ENCODE assay signal across 8 cellular contexts in genomic region chr15:68700395-68701123, GRCh38.
A peak's percentile ranks its signal among the peaks of the same experiment; 100 is the strongest.
DNase-seq lines count a peak whose midpoint lies in the region; ATAC-seq and TF ChIP-seq lines count a peak whose summit lies in the region.

No MANE protein-coding gene starts in this region.

- peak overlapping the region; percentile 78 for H3K4me2 ChIP-seq in osteoblast (ENCODE audit: insufficient read depth, low read length)

- no peaks in the 10 kb centered on the region for H3K36me3 ChIP-seq in osteoblast (ENCODE audit: insufficient read depth, low read length)

- no peak for ATAC-seq in GM18907 (IDR thresholded peaks at IDR 0.05; ENCODE audit: unreplicated experiment)

- no peaks in the 10 kb centered on the region for H4K20me1 ChIP-seq in osteoblast (ENCODE audit: insufficient read depth, low read length)

- H3K4me1 ChIP-seq in osteoblast (ENCODE audit: insufficient read depth, low read length) = peaks cover 14% of the 10 kb centered on the region

- H3K27me3 ChIP-seq in osteoblast (ENCODE audit: insufficient read depth, low read length) = no peaks in the 10 kb centered on the region

- TF ChIP-seq CTCF in fibroblast of the aortic adventitia (IDR thresholded peaks at IDR 0.05; ENCODE audit: insufficient read depth, low read length) (peak; percentile 13), osteoblast (IDR thresholded peaks at IDR 0.05; ENCODE audit: extremely low read depth, low read depth, low read length) (no peak), RWPE1 (conservative IDR thresholded peaks at IDR 0.05; ENCODE audit: low read depth) (no peak), GM20000 (IDR thresholded peaks at IDR 0.05; ENCODE audit: extremely low read depth, missing control alignments) (no peak)

- CTCF ChIA-PET in RWPE1 (lab: Yijun Ruan, JAX) = interaction anchor here (0.9 to 1.3 kb wide), 2 partner anchors 146 to 225 kb away, joined by 3 to 5 read pairs; no protein-coding TSS in a partner anchor

- H2AFZ ChIP-seq in osteoblast (ENCODE audit: low read length) = peak overlapping the region; percentile 78

- POLR2A ChIA-PET in RWPE1 (lab: Yijun Ruan, JAX; ENCODE audit: low non-redundant PET) = no interaction called here

- DNase-seq in Daoy (ENCODE audit: low read depth) (peak; percentile 28), NCI-H510A treated with DMSO at 0.1 percent for 48 hours (lab: John Stamatoyannopoulos, UW) (peak; percentile 39), fibroblast of the aortic adventitia (ENCODE audit: low read depth) (peak; percentile 85), osteoblast (ENCODE audit: insufficient read length, low spot score, missing footprints) (peak; percentile 97), ecto neural progenitor cell (ENCODE audit: low spot score) (no peak), RWPE1 (ENCODE audit: low spot score) (no peak), GM20000 (ENCODE audit: low spot score) (no peak)

- no peaks in the 10 kb centered on the region for H3K9me3 ChIP-seq in osteoblast (ENCODE audit: low read depth, low read length)

- H3K4me3 ChIP-seq in fibroblast of the aortic adventitia (ENCODE audit: low read depth, low read length) (no peak overlapping the region), osteoblast (ENCODE audit: insufficient read depth, low read length) (peak overlapping the region; percentile 49)

- no peaks in the 10 kb centered on the region for H3K79me2 ChIP-seq in osteoblast (ENCODE audit: insufficient read depth, low read length)

- H3K27ac ChIP-seq in osteoblast (ENCODE audit: low read depth, low read length) (peak overlapping the region; percentile 71), RWPE1 (no peak overlapping the region)

Comparison
In these comparisons a context has a peak if more than half of its experiments do, and no peak if none do; other contexts are left out.
1. DNase-seq: peak in Daoy (single experiment), NCI-H510A treated with DMSO at 0.1 percent for 48 hours (single experiment), fibroblast of the aortic adventitia (single experiment) and osteoblast (single experiment); none in ecto neural progenitor cell (single experiment), RWPE1 (single experiment) and GM20000 (single experiment).